Comparison of ENCODE assay signal across 8 cellular contexts in the genomic region with DNA sequence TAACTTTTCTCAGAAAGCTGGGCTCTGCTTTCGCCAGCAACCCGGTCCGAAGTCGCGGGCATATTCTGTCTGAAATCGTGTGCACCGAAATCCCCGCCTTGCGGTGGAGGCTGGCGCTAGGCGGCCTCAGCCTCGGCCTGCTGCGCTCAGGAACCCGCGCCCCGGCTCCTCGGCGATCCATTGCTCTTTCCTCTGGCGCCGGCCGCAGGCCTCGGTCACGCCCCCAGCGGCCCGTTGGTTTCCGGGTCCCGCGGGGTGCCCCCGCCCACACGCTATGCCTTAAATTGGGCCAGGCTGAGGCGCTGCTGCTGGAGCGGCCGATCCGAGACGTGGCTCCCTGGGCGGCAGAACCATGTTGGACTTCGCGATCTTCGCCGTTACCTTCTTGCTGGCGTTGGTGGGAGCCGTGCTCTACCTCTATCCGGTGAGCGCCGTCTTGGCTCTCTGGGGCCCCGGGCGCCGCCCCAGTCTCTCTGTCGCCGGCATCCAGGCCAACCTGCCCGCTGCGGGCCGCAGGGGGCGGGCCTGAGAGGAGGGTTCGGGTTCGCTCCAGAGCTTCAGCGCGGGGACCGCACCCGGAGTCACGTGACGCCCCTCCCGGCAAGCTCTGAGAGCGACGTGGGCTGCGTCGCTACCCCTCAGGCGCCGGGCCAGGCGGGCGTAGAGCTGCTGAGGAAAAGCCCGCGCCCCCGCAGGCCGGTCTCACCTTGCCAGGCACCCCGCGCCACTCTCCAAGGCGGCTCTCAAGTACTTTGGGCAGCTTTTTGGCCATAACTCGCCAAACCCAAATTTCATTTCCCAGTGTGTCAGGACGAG. TPM values are rescaled to one million over a fixed set of nuclear protein-coding genes. Genes with fewer than 3 reads are reported as not detected.
DNase-seq lines count a peak whose midpoint lies in the region; ATAC-seq and TF ChIP-seq lines count a peak whose summit lies in the region.

A gene with protein sequence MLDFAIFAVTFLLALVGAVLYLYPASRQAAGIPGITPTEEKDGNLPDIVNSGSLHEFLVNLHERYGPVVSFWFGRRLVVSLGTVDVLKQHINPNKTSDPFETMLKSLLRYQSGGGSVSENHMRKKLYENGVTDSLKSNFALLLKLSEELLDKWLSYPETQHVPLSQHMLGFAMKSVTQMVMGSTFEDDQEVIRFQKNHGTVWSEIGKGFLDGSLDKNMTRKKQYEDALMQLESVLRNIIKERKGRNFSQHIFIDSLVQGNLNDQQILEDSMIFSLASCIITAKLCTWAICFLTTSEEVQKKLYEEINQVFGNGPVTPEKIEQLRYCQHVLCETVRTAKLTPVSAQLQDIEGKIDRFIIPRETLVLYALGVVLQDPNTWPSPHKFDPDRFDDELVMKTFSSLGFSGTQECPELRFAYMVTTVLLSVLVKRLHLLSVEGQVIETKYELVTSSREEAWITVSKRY (plus strand): TSS at position 308 of the 816 bp plus-strand sequence. CDS start 45 bp downstream, at position 353.

- peak within 1 kb of the TSS; percentile 95 for H3K9ac ChIP-seq in SK-N-SH

- H3K4me1 Mint-ChIP-seq in activated naive CD4-positive, alpha-beta T cell treated with anti-CD3 and anti-CD28 coated beads, Interleukin-2, amount 50 U/mL, for 24 hours, result peaks cover 33% of the 10 kb centered on the region

- peak; percentile 30 for TF ChIP-seq RAD21 in SK-N-SH (IDR thresholded peaks at IDR 0.05; ENCODE audit: low read length)

- H3K4me1 ChIP-seq in SK-N-SH (ENCODE audit: control insufficient read depth in 1 of 2, insufficient read depth in 2 of 2, low read depth in 1 of 2, low read length in 1 of 2) (peaks cover 0 to 10% of the 10 kb centered on the region in 2 experiments; a peak in 1 of 4 replicates), osteoblast (ENCODE audit: insufficient read depth, low read length) (peaks cover 10% of the 10 kb centered on the region), thoracic aorta (ENCODE audit: control insufficient read depth in 1 of 2, low read depth in 2 of 2) (peaks cover 11 to 27% of the 10 kb centered on the region in 2 donors)

- 2% methylated on average over 14 of the region's 80 CpGs for WGBS in SK-N-SH (ENCODE audit: low lambda C conversion rate)

- H3K27me3 ChIP-seq in SK-N-SH (ENCODE audit: insufficient read depth) (no peaks in the 10 kb centered on the region), osteoblast (ENCODE audit: insufficient read depth, low read length) (no peaks in the 10 kb centered on the region), thoracic aorta (replicated peaks; ENCODE audit: insufficient read depth) (no peaks in the 10 kb centered on the region)

- TF ChIP-seq CTCF in GM10248 (IDR thresholded peaks at IDR 0.05; ENCODE audit: control extremely low read depth, extremely low read depth, low read depth, missing control alignments) (peak; percentile 26), SK-N-SH (IDR thresholded peaks at IDR 0.05) (peak; percentile 43), osteoblast (IDR thresholded peaks at IDR 0.05; ENCODE audit: extremely low read depth, low read depth, low read length) (peak; percentile 13), thoracic aorta (IDR thresholded peaks at IDR 0.05) (peak; percentile 43)

- H3K4me3 ChIP-seq in SK-N-SH (ENCODE audit: low read depth in 2 of 2, low read length in 1 of 2), result peak within 1 kb of the TSS; percentile 59 to 94
- H3K4me3 ChIP-seq in osteoblast (ENCODE audit: insufficient read depth, low read length), result peak within 1 kb of the TSS; percentile 99
- H3K4me3 ChIP-seq in thoracic aorta, result peak within 1 kb of the TSS; percentile 84

- H3K9me3 ChIP-seq in SK-N-SH (no peaks in the 10 kb centered on the region), osteoblast (ENCODE audit: low read depth, low read length) (no peaks in the 10 kb centered on the region), thoracic aorta (no peaks in the 10 kb centered on the region)

- peak within 1 kb of the TSS; percentile 99 for H3K4me3 Mint-ChIP-seq in activated naive CD4-positive, alpha-beta T cell treated with anti-CD3 and anti-CD28 coated beads, Interleukin-2, amount 50 U/mL, for 24 hours

- peak within 1 kb of the TSS; percentile 99 for H3K27ac Mint-ChIP-seq in activated naive CD4-positive, alpha-beta T cell treated with anti-CD3 and anti-CD28 coated beads, Interleukin-2, amount 50 U/mL, for 24 hours

- no peaks in the 10 kb centered on the region for H3K9me2 ChIP-seq in SK-N-SH

- no peaks in the 10 kb centered on the region for H4K20me1 ChIP-seq in SK-N-SH (ENCODE audit: insufficient read depth)
- peaks cover 6% of the 10 kb centered on the region for H4K20me1 ChIP-seq in osteoblast (ENCODE audit: insufficient read depth, low read length)

- CTCF ChIA-PET in GM10248 (lab: Yijun Ruan, JAX), result interaction anchor here (0.9 to 3.9 kb wide), 7 partner anchors 9 to 277 kb away, joined by 3 to 30 read pairs (median 4); no protein-coding TSS in a partner anchor
- CTCF ChIA-PET in SK-N-SH (lab: Yijun Ruan, JAX), result interaction anchor here (0.6 to 2.8 kb wide), 10 partner anchors 12 to 577 kb away, joined by 3 to 13 read pairs (median 3); a partner anchor contains a TSS

- ATAC-seq in HG02588 (IDR thresholded peaks at IDR 0.05; ENCODE audit: unreplicated experiment), result peak; percentile 85
- peak; percentile 96 for ATAC-seq in thoracic aorta (ENCODE audit: insufficient number of reproducible peaks, low FRiP score, low read depth)

- peaks cover 45% of the 10 kb centered on the region for H3K79me2 ChIP-seq in SK-N-SH (ENCODE audit: insufficient read depth)
- peaks cover 45% of the 10 kb centered on the region for H3K79me2 ChIP-seq in osteoblast (ENCODE audit: insufficient read depth, low read length)

- H2AFZ ChIP-seq in SK-N-SH (ENCODE audit: low read depth) (peak within 1 kb of the TSS; percentile 88), osteoblast (ENCODE audit: low read length) (peak within 1 kb of the TSS; percentile 90)

- peaks cover 0 to 14% of the 10 kb centered on the region in 2 experiments for H3K36me3 ChIP-seq in SK-N-SH (replicated peaks in 1 of 2; ENCODE audit: control insufficient read depth in 1 of 2, insufficient read depth in 2 of 2, low read length in 1 of 2)
- peaks cover 15% of the 10 kb centered on the region for H3K36me3 ChIP-seq in osteoblast (ENCODE audit: insufficient read depth, low read length)
- H3K36me3 ChIP-seq in thoracic aorta, result peaks cover 2% of the 10 kb centered on the region

- H3K4me2 ChIP-seq in SK-N-SH (peak within 1 kb of the TSS; percentile 85), osteoblast (ENCODE audit: insufficient read depth, low read length) (peak within 1 kb of the TSS; percentile 94)

- peaks cover 12% of the 10 kb centered on the region for H3F3A ChIP-seq in SK-N-SH (replicated peaks; ENCODE audit: insufficient read depth)

- no peaks in the 10 kb centered on the region for H3K9me3 Mint-ChIP-seq in activated naive CD4-positive, alpha-beta T cell treated with anti-CD3 and anti-CD28 coated beads, Interleukin-2, amount 50 U/mL, for 24 hours

- POLR2A ChIA-PET in GM10248 (lab: Yijun Ruan, JAX) (interaction anchor here (0.6 to 0.8 kb wide), 3 partner anchors 11 to 163 kb away, joined by 3 to 4 read pairs (median 4); no protein-coding TSS in a partner anchor), SK-N-SH (lab: Yijun Ruan, JAX) (interaction anchor here (0.7 to 2.1 kb wide), 4 partner anchors 89 to 368 kb away, joined by 3 to 5 read pairs (median 4); a partner anchor contains a TSS)

- TF ChIP-seq EP300 in SK-N-SH (IDR thresholded peaks at IDR 0.05; ENCODE audit: borderline replicate concordance in 1 of 2, low read depth in 1 of 2, low read length in 1 of 2), result peak in 1 of 2 experiments; percentile 57; a peak in 1 of 4 replicates

- DNase-seq in GM10248 (ENCODE audit: extremely low spot score) (peak; percentile 94), NCI-H1048 (lab: John Stamatoyannopoulos, UW) (peak; percentile 86), SK-N-SH (peak; percentile 94), glomerular visceral epithelial cell (ENCODE audit: extremely low spot score) (peak; percentile 97), osteoblast (ENCODE audit: insufficient read length, low spot score, missing footprints) (peak; percentile 98), thoracic aorta (ENCODE audit: low spot score) (peak; percentile 72)

- H3K27ac ChIP-seq in SK-N-SH (ENCODE audit: low read depth in 2 of 2, low read length in 1 of 2) (peak within 1 kb of the TSS; percentile 87 to 98), osteoblast (ENCODE audit: low read depth, low read length) (peak within 1 kb of the TSS; percentile 96), thoracic aorta (peak within 1 kb of the TSS; percentile 92 to 98)

- no peaks in the 10 kb centered on the region for H3K27me3 Mint-ChIP-seq in activated naive CD4-positive, alpha-beta T cell treated with anti-CD3 and anti-CD28 coated beads, Interleukin-2, amount 50 U/mL, for 24 hours

- peaks cover 18% of the 10 kb centered on the region for H3K36me3 Mint-ChIP-seq in activated naive CD4-positive, alpha-beta T cell treated with anti-CD3 and anti-CD28 coated beads, Interleukin-2, amount 50 U/mL, for 24 hours

TF ChIP-seq in SK-N-SH, 30 proteins besides CTCF, POLR2A, EP300 and RAD21 (continues in another document):
- TF ChIP-seq, protein P1, sequence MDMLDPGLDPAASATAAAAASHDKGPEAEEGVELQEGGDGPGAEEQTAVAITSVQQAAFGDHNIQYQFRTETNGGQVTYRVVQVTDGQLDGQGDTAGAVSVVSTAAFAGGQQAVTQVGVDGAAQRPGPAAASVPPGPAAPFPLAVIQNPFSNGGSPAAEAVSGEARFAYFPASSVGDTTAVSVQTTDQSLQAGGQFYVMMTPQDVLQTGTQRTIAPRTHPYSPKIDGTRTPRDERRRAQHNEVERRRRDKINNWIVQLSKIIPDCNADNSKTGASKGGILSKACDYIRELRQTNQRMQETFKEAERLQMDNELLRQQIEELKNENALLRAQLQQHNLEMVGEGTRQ (IDR thresholded peaks at IDR 0.05; ENCODE audit: borderline replicate concordance, low read depth, low read length), result peak; percentile 73
- TF ChIP-seq EZH2phosphoT487 (IDR thresholded peaks at IDR 0.05; ENCODE audit: borderline replicate concordance, low read depth), result no peak

RNA-seq across cellular contexts. Expression of the gene that starts here (rescaled TPM):
- polyA plus RNA-seq in SK-N-SH (2012; rRNA removed), result 10.6 and 12.3 TPM in 2 replicates
- 13.1 and 17.3 TPM in 2 replicates for polyA plus RNA-seq in SK-N-SH (2012; cell fraction: cytosol; rRNA removed)
- polyA plus RNA-seq in SK-N-SH (2012; cell fraction: nucleus; rRNA removed), result 7.1 and 10.1 TPM in 2 replicates
- total RNA-seq in osteoblast, result 49.5 and 51.4 TPM in 2 replicates
- 10 to 100 TPM; 22.9 to 36.5 TPM for total RNA-seq in thoracic aorta

Comparison
In these comparisons a context has a peak if more than half of its experiments do, and no peak if none do; other contexts are left out.
1. Peak in every context shown above with its lines: DNase-seq, ATAC-seq, H3K4me3 ChIP-seq and H3K27ac ChIP-seq.